ENCODE assay signal across 8 cellular contexts in genomic region chr6:36986704-36987047, GRCh38. TPM values are rescaled to one million over a fixed set of nuclear protein-coding genes. Genes with fewer than 3 reads are reported as not detected.
A peak's percentile ranks its signal among the peaks of the same experiment; 100 is the strongest.
DNase-seq lines count a peak whose midpoint lies in the region; ATAC-seq and TF ChIP-seq lines count a peak whose summit lies in the region.

No MANE protein-coding gene starts in this region.

- TF ChIP-seq EP300 in ovary (IDR thresholded peaks at IDR 0.05) = no peak

- H3K4me1 ChIP-seq in ovary (ENCODE audit: insufficient read depth) = peaks cover 10% of the 10 kb centered on the region

- H3K27me3 ChIP-seq in ovary = no peaks in the 10 kb centered on the region

- peak overlapping the region; percentile 96 to 98 for H3K27ac ChIP-seq in ovary

- H3K9me3 ChIP-seq in ovary = no peaks in the 10 kb centered on the region

- no peaks in the 10 kb centered on the region for H3K36me3 ChIP-seq in ovary

- H3K4me3 ChIP-seq in epithelial cell of esophagus (ENCODE audit: low read length) (peak overlapping the region; percentile 92), ovary (peak overlapping the region; percentile 95)

- TF ChIP-seq CTCF in epithelial cell of esophagus (IDR thresholded peaks at IDR 0.05; ENCODE audit: insufficient read depth, low read depth, low read length, missing control alignments) = no peak
- TF ChIP-seq CTCF in ovary (IDR thresholded peaks at IDR 0.05) = no peak

- intact Hi-C loops in ovary (cut with DNase I) = loop anchor here in 2 of 4 donors (10.0 kb wide), 1 partner anchor 102 kb away; the partner anchor contains the start of gene C6orf89 (in 2 of the 2)

- peak; percentile 1 for ATAC-seq in GM19438 (IDR thresholded peaks at IDR 0.05; ENCODE audit: low read depth, unreplicated experiment)
- ATAC-seq in HG02870 (IDR thresholded peaks at IDR 0.05; ENCODE audit: unreplicated experiment) = no peak

- TF ChIP-seq POLR2A in ovary (IDR thresholded peaks at IDR 0.05) = no peak

- 1% methylated on average over 8 of the region's 8 CpGs for WGBS in ovary, 3 donors

- DNase-seq in OCI-M1 (lab: John Stamatoyannopoulos, UW) = peak; percentile 67
- no peak for DNase-seq in epithelial cell of esophagus (ENCODE audit: low read depth)
- no peak for DNase-seq in ovary
- no peak for DNase-seq in GM03348 (ENCODE audit: low spot score)
- no peak for DNase-seq in activated CD8-positive, alpha-beta memory T cell treated with anti-CD3 and anti-CD28 coated beads, Interleukin-2, amount 50 U/mL, for 4 hours
- DNase-seq in amniotic stem cell (lab: John Stamatoyannopoulos, UW) = no peak

RNA-seq across cellular contexts. Expression of gene MTCH1, which starts 0.7 kb away (rescaled TPM):
- 100 to 1,000 TPM; 127 to 223 (median 186) TPM for total RNA-seq in ovary
- 100 to 1,000 TPM; 114 to 164 TPM for polyA plus RNA-seq in ovary

RNA-seq across cellular contexts. Expression of gene FGD2, which starts 18.8 kb away (rescaled TPM):
- 10 to 100 TPM in 3 of 7 donors, 1 to 10 TPM in 4; 3.4 to 13.6 (median 5.2) TPM for total RNA-seq in ovary
- polyA plus RNA-seq in ovary = 1 to 10 TPM; 2.3 to 4.0 TPM

RNA-seq across cellular contexts. Expression of gene PI16, which starts 32.1 kb away (rescaled TPM):
- total RNA-seq in ovary = 1 to 10 TPM in 4 of 7 donors, under 1 TPM in 2, not detected in 1; 0.12 to 3.4 (median 2.1) TPM
- 10 to 100 TPM in 1 of 2 donors, 1 to 10 TPM in 1; 7.7 to 43.1 TPM for polyA plus RNA-seq in ovary
